31 cellular contexts compared by ENCODE assay signal in the genomic region with DNA sequence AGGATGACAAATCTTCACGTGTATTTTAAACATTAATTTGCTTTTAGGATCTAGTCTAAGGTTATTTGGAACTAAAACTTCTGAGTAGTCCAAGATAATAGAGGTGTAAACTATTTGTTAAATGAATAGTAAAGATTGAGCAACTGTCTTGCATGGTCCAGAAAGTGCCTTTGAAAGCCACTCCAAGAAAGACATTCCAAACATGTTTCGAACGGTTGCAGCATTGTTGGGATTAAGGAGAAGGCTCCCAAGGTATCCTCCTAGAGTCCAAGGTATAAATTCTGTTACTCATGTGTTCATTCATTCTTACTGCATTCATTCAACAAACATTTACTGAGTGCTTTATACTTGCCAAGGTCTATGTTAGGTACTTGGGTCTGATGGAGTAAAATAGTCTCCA. TPM values are rescaled to one million over a fixed set of nuclear protein-coding genes. Genes with fewer than 3 reads are reported as not detected.
"Had no signal": no experiment of that assay in that cellular context is flagged by ENCODE, and none has a peak within 500 bp of the region (broad histone marks: within the 10 kb centered on the region; RNA-seq: fewer than 3 reads in every experiment).

No MANE protein-coding gene starts in this region.

- H3K36me3 Mint-ChIP-seq: activated naive CD8-positive, alpha-beta T cell; T-cell had no signal

- H3K27me3 Mint-ChIP-seq: activated CD4-positive, alpha-beta memory T cell treated with anti-CD3 and anti-CD28 coated beads, Interleukin-2, amount 10 ng/mL, durations not matched to agents 7 days and 5 days; activated CD4-positive, alpha-beta T cell treated with anti-CD3 and anti-CD28 coated beads for 36 hours; activated naive CD8-positive, alpha-beta T cell; activated T-helper 17 cell treated with anti-CD3 and anti-CD28 coated beads, Interleukin-2, amount 50 U/mL, for 72 hours; T-cell had no signal

- H3K9me3 Mint-ChIP-seq: activated CD4-positive, alpha-beta memory T cell treated with anti-CD3 and anti-CD28 coated beads, Interleukin-2, amount 10 ng/mL, durations not matched to agents 7 days and 5 days; activated naive CD4-positive, alpha-beta T cell treated with anti-CD3 and anti-CD28 coated beads for 36 hours; activated T-helper 17 cell treated with anti-CD3 and anti-CD28 coated beads, Interleukin-2, amount 50 U/mL, for 72 hours; T-cell had no signal

- H3K4me2 ChIP-seq: KMS-11 had no signal

- H3K4me3 ChIP-seq: body of pancreas, MG63, SK-N-MC had no signal

- H3K4me3 Mint-ChIP-seq: activated CD4-positive, alpha-beta memory T cell treated with anti-CD3 and anti-CD28 coated beads, Interleukin-2, amount 10 ng/mL, durations not matched to agents 7 days and 5 days; activated CD4-positive, alpha-beta T cell treated with anti-CD3 and anti-CD28 coated beads for 36 hours; activated naive CD4-positive, alpha-beta T cell treated with anti-CD3 and anti-CD28 coated beads for 36 hours; activated naive CD8-positive, alpha-beta T cell; activated T-helper 17 cell treated with anti-CD3 and anti-CD28 coated beads, Interleukin-2, amount 50 U/mL, for 72 hours; T-cell had no signal

- DNase-seq: activated CD4-positive, alpha-beta memory T cell treated with anti-CD3 and anti-CD28 coated beads, Interleukin-2, amount 10 ng/mL, durations not matched to agents 7 days and 5 days; activated CD4-positive, alpha-beta T cell treated with anti-CD3 and anti-CD28 coated beads for 36 hours; activated CD4-positive, alpha-beta T cell treated with anti-CD3 and anti-CD28 coated beads, Interleukin-2, amount 50 U/mL, for 1 hour; activated gamma-delta T cell; activated naive CD4-positive, alpha-beta T cell treated with anti-CD3 and anti-CD28 coated beads for 36 hours; activated T-cell treated with anti-CD3 and anti-CD28 coated beads for 4 hours; activated T-cell treated with anti-CD3 and anti-CD28 coated beads, Interleukin-2, amount 50 U/mL, for 48 hours; anterior cingulate cortex; body of pancreas; central memory CD4-positive, alpha-beta T cell; MG63; MV-4-11; NCI-H1105; NCI-H1436; NCI-H1694 treated with DMSO at 0.1 percent for 48 hours; NCI-H2029 treated with DMSO at 0.1 percent for 48 hours; NCI-H345; NCI-H510A; NCI-H69; NK-92 treated with Interleukin-12 subunit alpha and Interleukin-12 subunit beta, amount 100 ng/mL, for 24 hours; OCI-M1; RPMI8226; T-cell; WERI-Rb-1 had no signal

- H3K27ac Mint-ChIP-seq: activated CD4-positive, alpha-beta memory T cell treated with anti-CD3 and anti-CD28 coated beads, Interleukin-2, amount 10 ng/mL, durations not matched to agents 7 days and 5 days; activated CD4-positive, alpha-beta T cell treated with anti-CD3 and anti-CD28 coated beads for 36 hours; activated naive CD4-positive, alpha-beta T cell treated with anti-CD3 and anti-CD28 coated beads for 36 hours; activated naive CD8-positive, alpha-beta T cell; activated T-helper 17 cell treated with anti-CD3 and anti-CD28 coated beads, Interleukin-2, amount 50 U/mL, for 72 hours; T-cell had no signal

- H3K4me1 Mint-ChIP-seq: activated CD4-positive, alpha-beta T cell treated with anti-CD3 and anti-CD28 coated beads for 36 hours; activated T-helper 17 cell treated with anti-CD3 and anti-CD28 coated beads, Interleukin-2, amount 50 U/mL, for 72 hours; T-cell had no signal

- H3K9me3 ChIP-seq: body of pancreas, MG63 had no signal

- H3K27me3 ChIP-seq: body of pancreas, MG63 had no signal

- H3K9ac ChIP-seq: KMS-11 had no signal

- H3K27ac ChIP-seq: body of pancreas, KMS-11, SK-N-MC, WERI-Rb-1 had no signal

- H3K4me1 ChIP-seq: body of pancreas had no signal

RNA-seq across cellular contexts. Expression of a gene that starts 28.8 kb away (rescaled TPM):
- total RNA-seq: bronchial epithelial cell, T-cell had no signal

RNA-seq across cellular contexts. Expression of a gene that starts 51.3 kb away (rescaled TPM):
- total RNA-seq: body of pancreas had no signal

RNA-seq across cellular contexts. Expression of a gene that starts 55.0 kb away (rescaled TPM):
- total RNA-seq: activated CD4-positive, alpha-beta memory T cell treated with anti-CD3 and anti-CD28 coated beads, Interleukin-2, amount 10 ng/mL, durations not matched to agents 7 days and 5 days; activated CD4-positive, alpha-beta T cell treated with anti-CD3 and anti-CD28 coated beads for 36 hours; activated CD8-positive, alpha-beta memory T cell treated with anti-CD3 and anti-CD28 coated beads for 36 hours; activated naive CD4-positive, alpha-beta T cell treated with anti-CD3 and anti-CD28 coated beads for 36 hours; activated T-helper 17 cell treated with anti-CD3 and anti-CD28 coated beads, Interleukin-2, amount 50 U/mL, for 72 hours; bronchial epithelial cell; T-cell; T-helper 2 cell treated with Interferon-gamma antibody and Interleukin-4, amounts not matched to agents 100 ng/mL and 5 ng/mL, for 36 hours had no signal
